Comparison of ENCODE assay signal across 21 cellular contexts in genomic region chr15:80798911-80799310, GRCh38. TPM values are rescaled to one million over a fixed set of nuclear protein-coding genes. Genes with fewer than 3 reads are reported as not detected.
"Had no signal": no experiment of that assay in that cellular context is flagged by ENCODE, and none has a peak within 500 bp of the region (broad histone marks: within the 10 kb centered on the region; RNA-seq: fewer than 3 reads in every experiment).

No MANE protein-coding gene starts in this region.

- H3K9me3 Mint-ChIP-seq: immature natural killer cell, nephron had no signal

- DNase-seq: effector memory CD4-positive, alpha-beta T cell; glutamatergic neuron; immature natural killer cell; kidney; left colon; left ventricle myocardium superior; mesenchymal stem cell; midbrain; stimulated activated CD4-positive, alpha-beta T cell treated with anti-CD3 and anti-CD28 coated beads, Interleukin-2, amount 100 ng/mL, for 24 hours; stimulated activated CD4-positive, alpha-beta T cell treated with anti-CD3 and anti-CD28 coated beads, Interleukin-4, amount 100 ng/mL, for 4 hours; stimulated activated naive B cell treated with anti-CD40 and anti-IgM and Interleukin-4, amounts not matched to agents 10 μg/mL and 1 μg/mL and 100 μg/mL, for 72 hours; stimulated activated naive CD8-positive, alpha-beta T cell treated with anti-CD3 and anti-CD28 coated beads, Interleukin-15, amount 100 ng/mL, for 72 hours; testis; upper lobe of right lung had no signal

- H3K4me1 ChIP-seq: testis, tibial nerve, upper lobe of right lung, vagina had no signal

- H3K4me3 Mint-ChIP-seq: immature natural killer cell; nephron; stimulated activated naive B cell treated with anti-CD40 and anti-IgM and Interleukin-4, amounts not matched to agents 10 μg/mL and 1 μg/mL and 100 μg/mL, for 72 hours; stimulated activated naive CD8-positive, alpha-beta T cell treated with anti-CD3 and anti-CD28 coated beads, Interleukin-15, amount 100 ng/mL, for 72 hours had no signal

- H3K27me3 ChIP-seq: testis, tibial nerve, upper lobe of right lung, vagina had no signal

- H3K4me1 Mint-ChIP-seq: immature natural killer cell, nephron had no signal

- H3K27ac Mint-ChIP-seq: immature natural killer cell; nephron; stimulated activated naive B cell treated with anti-CD40 and anti-IgM and Interleukin-4, amounts not matched to agents 10 μg/mL and 1 μg/mL and 100 μg/mL, for 72 hours; stimulated activated naive CD8-positive, alpha-beta T cell treated with anti-CD3 and anti-CD28 coated beads, Interleukin-15, amount 100 ng/mL, for 72 hours had no signal

- ATAC-seq: esophagus mucosa; left colon; left ventricle myocardium superior; sciatic nerve; stimulated activated naive B cell treated with anti-CD40 and anti-IgM and Interleukin-4, amounts not matched to agents 10 μg/mL and 1 μg/mL and 100 μg/mL, for 72 hours; stimulated activated naive CD8-positive, alpha-beta T cell treated with anti-CD3 and anti-CD28 coated beads, Interleukin-15, amount 100 ng/mL, for 72 hours; upper lobe of right lung had no signal

- H3K9me3 ChIP-seq: testis, tibial nerve, upper lobe of right lung, vagina had no signal

- H3K4me3 ChIP-seq: lung, skin epidermis, testis, tibial nerve, upper lobe of right lung, vagina had no signal

- H3K27ac ChIP-seq: skin epidermis, testis, tibial nerve, upper lobe of right lung, vagina had no signal

- H3K36me3 ChIP-seq: tibial nerve, vagina had no signal

- H3K36me3 Mint-ChIP-seq: immature natural killer cell; stimulated activated naive B cell treated with anti-CD40 and anti-IgM and Interleukin-4, amounts not matched to agents 10 μg/mL and 1 μg/mL and 100 μg/mL, for 72 hours had no signal

RNA-seq across cellular contexts. Expression of gene CEMIP, which starts 19.7 kb away (rescaled TPM):
- total RNA-seq: left ventricle myocardium superior had no signal
